8 cellular contexts compared by ENCODE assay signal in the genomic region with DNA sequence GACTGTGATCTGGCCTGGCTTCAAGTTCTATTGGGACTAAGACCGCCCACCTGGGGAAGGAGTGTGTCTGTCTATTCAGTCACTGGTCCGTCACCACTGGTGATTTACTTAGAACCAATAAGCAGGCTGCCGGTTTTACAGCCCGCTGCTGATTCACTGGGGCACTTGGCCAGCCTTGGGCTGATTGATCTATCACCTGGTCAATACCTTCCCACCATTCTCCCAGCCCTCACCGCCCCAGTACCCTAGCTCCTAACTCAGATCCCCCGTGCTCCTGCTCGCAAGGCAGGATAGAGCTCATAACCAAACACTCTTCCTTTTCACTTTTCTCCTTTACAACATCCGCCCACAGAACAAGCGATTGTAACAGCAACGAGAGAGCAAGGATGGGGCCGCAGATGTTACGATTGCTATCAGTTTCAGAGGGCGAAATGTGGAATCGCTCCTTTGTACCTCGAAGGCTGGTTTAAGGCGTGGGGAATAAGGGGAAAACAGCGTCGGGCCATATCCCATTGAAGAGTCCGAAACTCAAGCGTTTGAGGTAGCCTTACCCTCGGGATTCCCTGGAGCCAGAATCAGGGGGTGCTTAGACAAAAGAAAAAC. TPM values are rescaled to one million over a fixed set of nuclear protein-coding genes. Genes with fewer than 3 reads are reported as not detected.
DNase-seq lines count a peak whose midpoint lies in the region; TF ChIP-seq lines count a peak whose summit lies in the region.

No MANE protein-coding gene starts in this region.

- DNase-seq in COR-L47 (lab: John Stamatoyannopoulos, UW) = peak; percentile 68
- peak; percentile 85 for DNase-seq in GM20000 (ENCODE audit: low spot score)
- peak; percentile 77 for DNase-seq in HS-5 (ENCODE audit: low read depth)
- peak; percentile 64 to 75 for DNase-seq in NOMO-1 (lab: John Stamatoyannopoulos, UW; ENCODE audit: unreplicated experiment in 2 of 2)
- peak; percentile 39 for DNase-seq in activated CD8-positive, alpha-beta memory T cell treated with anti-CD3 and anti-CD28 coated beads, Interleukin-2, amount 50 U/mL, for 1 hour (ENCODE audit: extremely low read depth)
- DNase-seq in epidermal melanocyte (ENCODE audit: insufficient read length, low spot score) = peak; percentile 34
- DNase-seq in mucosa of gallbladder (ENCODE audit: low spot score) = peak; percentile 89
- peak; percentile 9 to 29 for DNase-seq in stimulated activated CD8-positive, alpha-beta memory T cell treated with anti-CD3 and anti-CD28 coated beads, Interleukin-7, amount 100 ng/mL, for 1 hour (ENCODE audit: low read depth in 2 of 2)

- no peak for TF ChIP-seq CTCF in GM20000 (IDR thresholded peaks at IDR 0.05; ENCODE audit: extremely low read depth, missing control alignments)

RNA-seq across cellular contexts. Expression of gene RDH11, which starts 0.7 kb away (rescaled TPM):
- total RNA-seq in mucosa of gallbladder = 222 TPM

RNA-seq across cellular contexts. Expression of gene RDH12, which starts 6.8 kb away (rescaled TPM):
- 166 TPM for total RNA-seq in mucosa of gallbladder

RNA-seq across cellular contexts. Expression of gene VTI1B, which starts 20.5 kb away (rescaled TPM):
- total RNA-seq in mucosa of gallbladder = 108 TPM

Comparison
In these comparisons a context has a peak if more than half of its experiments do, and no peak if none do; other contexts are left out.
1. Peak in every context shown above with its lines: DNase-seq.
2. DNase-seq: peak in every context shown above with its lines; median percentile 89 in mucosa of gallbladder; 85 in GM20000; 77 in HS-5; 70 in NOMO-1; 68 in COR-L47; 39 in activated CD8-positive, alpha-beta memory T cell treated with anti-CD3 and anti-CD28 coated beads, Interleukin-2, amount 50 U/mL, for 1 hour; 34 in epidermal melanocyte; 19 in stimulated activated CD8-positive, alpha-beta memory T cell treated with anti-CD3 and anti-CD28 coated beads, Interleukin-7, amount 100 ng/mL, for 1 hour.